In genomic region chr15:34807241-34807640, GRCh38 we compare ENCODE assay signal across 16 cellular contexts. TPM values are rescaled to one million over a fixed set of nuclear protein-coding genes. Genes with fewer than 3 reads are reported as not detected.
"Had no signal": no experiment of that assay in that cellular context is flagged by ENCODE, and none has a peak within 500 bp of the region (broad histone marks: within the 10 kb centered on the region; RNA-seq: fewer than 3 reads in every experiment).

No MANE protein-coding gene starts in this region.

RNA-seq across cellular contexts. Expression of gene ACTC1, which starts 11.9 kb away (rescaled TPM):
- total RNA-seq: naive thymus-derived CD4-positive, alpha-beta T cell; natural killer cell; osteoblast; pulmonary artery endothelial cell had no signal
- polyA plus RNA-seq: naive thymus-derived CD4-positive, alpha-beta T cell; neural cell had no signal

RNA-seq across cellular contexts. Expression of gene GJD2, which starts 52.4 kb away (rescaled TPM):
- total RNA-seq: naive thymus-derived CD4-positive, alpha-beta T cell; natural killer cell; osteoblast; ovary; prostate gland; pulmonary artery endothelial cell; sciatic nerve; skeletal muscle tissue; subcutaneous adipose tissue; thoracic aorta; thyroid gland; tibial nerve; upper lobe of right lung had no signal
- polyA plus RNA-seq: naive thymus-derived CD4-positive, alpha-beta T cell; ovary; stomach; urinary bladder had no signal
